8 cellular contexts compared by ENCODE assay signal in the genomic region with DNA sequence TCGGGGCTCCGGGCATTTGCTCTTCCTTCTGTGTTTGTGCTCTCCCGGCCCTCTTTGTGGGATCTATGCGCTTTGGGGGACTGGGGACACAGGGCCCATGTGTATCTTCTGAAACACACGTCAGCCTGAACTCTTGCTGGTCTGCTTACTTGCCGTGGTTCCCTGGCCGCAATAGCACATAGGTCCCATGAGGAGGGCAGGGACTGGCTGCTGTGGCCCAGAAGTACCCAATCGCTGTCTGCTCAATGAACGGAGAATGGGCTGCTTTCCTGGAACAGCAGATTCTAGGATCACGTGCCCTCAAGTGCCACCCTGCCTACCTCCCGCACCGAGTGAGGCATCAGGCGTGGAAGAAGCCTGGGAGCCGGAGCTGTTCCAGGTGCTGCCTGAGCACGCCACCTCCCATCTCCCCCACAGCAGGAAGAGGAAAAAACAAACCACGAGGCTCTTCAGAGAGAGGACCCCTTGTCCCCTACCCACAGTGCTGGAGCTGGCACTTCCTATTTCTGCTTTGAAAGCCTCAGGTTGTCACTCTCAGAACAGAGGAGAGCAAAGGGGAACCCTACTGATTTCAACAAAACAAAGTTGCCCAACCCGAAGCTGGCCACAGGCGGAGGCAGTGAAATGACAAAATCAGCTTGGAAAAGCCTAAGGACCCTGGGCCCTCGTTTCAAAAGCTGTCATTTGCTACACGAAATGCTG. TPM values are rescaled to one million over a fixed set of nuclear protein-coding genes. Genes with fewer than 3 reads are reported as not detected.
A peak's percentile ranks its signal among the peaks of the same experiment; 100 is the strongest.
DNase-seq lines count a peak whose midpoint lies in the region; ATAC-seq and TF ChIP-seq lines count a peak whose summit lies in the region.

No MANE protein-coding gene starts in this region.

- ATAC-seq in DND-41 (ENCODE audit: insufficient read depth, low read depth) = no peak
- ATAC-seq in central memory CD8-positive, alpha-beta T cell (replicated peaks; ENCODE audit: extremely low read depth, poor library complexity, severe bottlenecking) = no peak

- no peaks in the 10 kb centered on the region for H3K9me3 ChIP-seq in DND-41 (ENCODE audit: insufficient read depth, low read length, severe bottlenecking)
- no peaks in the 10 kb centered on the region for H3K9me3 ChIP-seq in Peyer's patch
- H3K9me3 ChIP-seq in sigmoid colon = no peaks in the 10 kb centered on the region

- no peak for TF ChIP-seq CTCF in DND-41 (IDR thresholded peaks at IDR 0.05; ENCODE audit: borderline replicate concordance, extremely low read depth, low read length, poor library complexity, severe bottlenecking)
- TF ChIP-seq CTCF in Peyer's patch (IDR thresholded peaks at IDR 0.05) = no peak
- no peak for TF ChIP-seq CTCF in sigmoid colon (IDR thresholded peaks at IDR 0.05)
- TF ChIP-seq CTCF in progenitor cell of endocrine pancreas (IDR thresholded peaks at IDR 0.05; ENCODE audit: unreplicated experiment) = no peak
- TF ChIP-seq CTCF in GM10266 (IDR thresholded peaks at IDR 0.05; ENCODE audit: control insufficient read depth, insufficient read depth, low read depth, missing control alignments) = no peak

- H2AFZ ChIP-seq in DND-41 (ENCODE audit: low read depth, low read length) = no peak overlapping the region

- 57 to 82% methylated on average over 20 of the region's 20 CpGs for WGBS in sigmoid colon, 2 donors

- no peak overlapping the region for H3K4me2 ChIP-seq in DND-41 (ENCODE audit: insufficient read depth, low read length)

- no peak for TF ChIP-seq EP300 in sigmoid colon (IDR thresholded peaks at IDR 0.05)

- H3K4me3 ChIP-seq in DND-41 (ENCODE audit: low read depth in 1 of 2, low read length in 2 of 2) (no peak overlapping the region), Peyer's patch (no peak overlapping the region), sigmoid colon (no peak overlapping the region)

- H3K27ac ChIP-seq in DND-41 (ENCODE audit: low read length) (peak overlapping the region; percentile 4; the same call in 1 of the 2 replicates), Peyer's patch (peak overlapping the region; percentile 56 to 71 (median 60)), sigmoid colon (peak overlapping the region; percentile 49 to 72 (median 62))

- intact Hi-C loops in sigmoid colon (cut with DNase I) = no loop called here

- peaks cover 26% of the 10 kb centered on the region for H3K4me1 ChIP-seq in DND-41 (ENCODE audit: insufficient read depth, low read length)
- H3K4me1 ChIP-seq in Peyer's patch = peaks cover 0 to 10% (median 0%) of the 10 kb centered on the region in 4 donors
- H3K4me1 ChIP-seq in sigmoid colon = peaks cover 0 to 20% (median 13%) of the 10 kb centered on the region in 4 donors

- peaks cover 13% of the 10 kb centered on the region for H3K36me3 Mint-ChIP-seq in central memory CD8-positive, alpha-beta T cell (ENCODE audit: insufficient read depth)
- peaks cover 7% of the 10 kb centered on the region for H3K36me3 Mint-ChIP-seq in progenitor cell of endocrine pancreas (ENCODE audit: insufficient read depth)

- no peak overlapping the region for H3K9ac ChIP-seq in DND-41 (ENCODE audit: low read depth, low read length)

- peaks cover 15% of the 10 kb centered on the region for H3K4me1 Mint-ChIP-seq in central memory CD8-positive, alpha-beta T cell
- H3K4me1 Mint-ChIP-seq in progenitor cell of endocrine pancreas (ENCODE audit: low read depth) = peaks cover 4% of the 10 kb centered on the region

- peaks cover 2% of the 10 kb centered on the region; the same call in 1 of the 2 replicates for H4K20me1 ChIP-seq in DND-41 (ENCODE audit: insufficient read depth, low read length)

- H3K4me3 Mint-ChIP-seq in central memory CD8-positive, alpha-beta T cell = peak overlapping the region; percentile 78
- H3K4me3 Mint-ChIP-seq in progenitor cell of endocrine pancreas (ENCODE audit: low read depth) = no peak overlapping the region

- TF ChIP-seq POLR2A in Peyer's patch (IDR thresholded peaks at IDR 0.05) = no peak
- no peak for TF ChIP-seq POLR2A in sigmoid colon (IDR thresholded peaks at IDR 0.05)

- H3K27ac Mint-ChIP-seq in central memory CD8-positive, alpha-beta T cell (ENCODE audit: low read depth) = peak overlapping the region; percentile 82
- H3K27ac Mint-ChIP-seq in progenitor cell of endocrine pancreas = no peak overlapping the region

- no peaks in the 10 kb centered on the region for H3K27me3 Mint-ChIP-seq in central memory CD8-positive, alpha-beta T cell
- no peaks in the 10 kb centered on the region for H3K27me3 Mint-ChIP-seq in progenitor cell of endocrine pancreas

- H3K27me3 ChIP-seq in DND-41 (ENCODE audit: insufficient read depth, low read length, poor library complexity) = no peaks in the 10 kb centered on the region
- no peaks in the 10 kb centered on the region for H3K27me3 ChIP-seq in Peyer's patch
- H3K27me3 ChIP-seq in sigmoid colon = no peaks in the 10 kb centered on the region

- no peaks in the 10 kb centered on the region for H3K9me3 Mint-ChIP-seq in central memory CD8-positive, alpha-beta T cell
- H3K9me3 Mint-ChIP-seq in progenitor cell of endocrine pancreas (ENCODE audit: low read depth) = peaks cover 7% of the 10 kb centered on the region

- DNase-seq in DND-41 (peak; percentile 32), Peyer's patch (peak in 1 of 3 donors; percentile 46), sigmoid colon (no peak), progenitor cell of endocrine pancreas (ENCODE audit: low spot score, unreplicated experiment) (no peak), NCI-H1436 treated with DMSO at 0.1 percent for 48 hours (lab: John Stamatoyannopoulos, UW) (no peak), GM10266 (ENCODE audit: extremely low spot score) (no peak), Ammon's horn (ENCODE audit: low spot score) (no peak)
- no peak for DNase-seq in central memory CD8-positive, alpha-beta T cell (ENCODE audit: low spot score in 2 of 2)

- H3K79me2 ChIP-seq in DND-41 (ENCODE audit: insufficient read depth, low read length) = peaks cover 16% of the 10 kb centered on the region

- H3K36me3 ChIP-seq in DND-41 (ENCODE audit: insufficient read depth, low read length) (peaks cover 22% of the 10 kb centered on the region), Peyer's patch (no peaks in the 10 kb centered on the region), sigmoid colon (no peaks in the 10 kb centered on the region)

RNA-seq across cellular contexts. Expression of a gene that starts 3.8 kb away (rescaled TPM):
- 10 to 100 TPM; 14.0 to 65.2 (median 43.1) TPM for total RNA-seq in Peyer's patch
- 10 to 100 TPM; 15.0 to 32.1 (median 19.8) TPM for total RNA-seq in sigmoid colon
- 10 to 100 TPM in 2 of 3 donors, 1 to 10 TPM in 1; 9.0 to 34.6 (median 17.8) TPM for polyA plus RNA-seq in sigmoid colon
- 47.7 and 55.1 TPM in 2 replicates for total RNA-seq in progenitor cell of endocrine pancreas

RNA-seq across cellular contexts. Expression of a gene that starts 4.5 kb away (rescaled TPM):
- total RNA-seq in Peyer's patch (10 to 100 TPM; 11.9 to 74.3 (median 23.3) TPM), sigmoid colon (10 to 100 TPM in 3 of 4 donors, 1 to 10 TPM in 1; 9.2 to 27.4 (median 13.3) TPM), progenitor cell of endocrine pancreas (16.7 and 19.1 TPM in 2 replicates)
- 10 to 100 TPM; 13.2 to 28.9 (median 17.8) TPM for polyA plus RNA-seq in sigmoid colon

RNA-seq across cellular contexts. Expression of a gene that starts 26.8 kb away (rescaled TPM):
- total RNA-seq in Peyer's patch (100 to 1,000 TPM in 2 of 4 donors, 10 to 100 TPM in 2; 18.2 to 117 (median 101) TPM), sigmoid colon (10 to 100 TPM; 30.7 to 49.0 (median 40.6) TPM), progenitor cell of endocrine pancreas (29.5 and 34.3 TPM in 2 replicates)
- polyA plus RNA-seq in sigmoid colon = 10 to 100 TPM; 49.7 to 64.9 (median 57.1) TPM

RNA-seq across cellular contexts. Expression of a gene that starts 42.1 kb away (rescaled TPM):
- total RNA-seq in Peyer's patch = not detected
- total RNA-seq in sigmoid colon = under 1 TPM in 1 of 4 donors, not detected in 3; 0.54 TPM
- polyA plus RNA-seq in sigmoid colon = not detected
- not detected in 2 replicates for total RNA-seq in progenitor cell of endocrine pancreas

RNA-seq across cellular contexts. Expression of a gene that starts 52.4 kb away (rescaled TPM):
- total RNA-seq in Peyer's patch = 10 to 100 TPM; 11.6 to 19.8 (median 16.5) TPM
- 10 to 100 TPM; 17.5 to 28.8 (median 20.7) TPM for total RNA-seq in sigmoid colon
- 10 to 100 TPM; 12.9 to 22.6 (median 18.0) TPM for polyA plus RNA-seq in sigmoid colon
- total RNA-seq in progenitor cell of endocrine pancreas = 10.4 and 10.9 TPM in 2 replicates

Comparison
In these comparisons a context has a peak if more than half of its experiments do, and no peak if none do; other contexts are left out.
1. H3K27ac ChIP-seq: peak in every context shown above with its lines; median percentile 62 in sigmoid colon; 60 in Peyer's patch; 4 in DND-41.